Comparison of ENCODE assay signal across 10 cellular contexts in genomic region chr12:461425-461824, GRCh38. TPM values are rescaled to one million over a fixed set of nuclear protein-coding genes. Genes with fewer than 3 reads are reported as not detected.
DNase-seq lines count a peak whose midpoint lies in the region; ATAC-seq lines count a peak whose summit lies in the region.
"Had no signal": no experiment of that assay in that cellular context is flagged by ENCODE, and none has a peak within 500 bp of the region (broad histone marks: within the 10 kb centered on the region; RNA-seq: fewer than 3 reads in every experiment).

No MANE protein-coding gene starts in this region.

- CTCF ChIA-PET in activated CD4-positive, alpha-beta memory T cell treated with anti-CD3 and anti-CD28 coated beads for 36 hours (lab: Charles Lee), result interaction anchor here (0.8 to 2.9 kb wide), 2 partner anchors 8 to 86 kb away, joined by 3 to 15 read pairs; no protein-coding TSS in a partner anchor

- peak overlapping the region; percentile 65; the same call in 1 of the 2 replicates for H3K4me3 ChIP-seq in iPS-20b (ENCODE audit: low read length)

- intact Hi-C loops in activated CD4-positive, alpha-beta memory T cell treated with anti-CD3 and anti-CD28 coated beads for 36 hours (cut with micrococcal nuclease), result no loop called here

- no peaks in the 10 kb centered on the region for H3K9me3 Mint-ChIP-seq in activated T-cell treated with anti-CD3 and anti-CD28 coated beads, Interleukin-2, amount 50 U/mL, for 72 hours
- H3K9me3 Mint-ChIP-seq in activated CD4-positive, alpha-beta memory T cell treated with anti-CD3 and anti-CD28 coated beads for 36 hours, result no peaks in the 10 kb centered on the region
- H3K9me3 Mint-ChIP-seq in stimulated activated naive B cell treated with anti-CD40 and anti-IgM and Interleukin-4, amounts not matched to agents 10 μg/mL and 1 μg/mL and 100 μg/mL, for 72 hours, result no peaks in the 10 kb centered on the region

- no peaks in the 10 kb centered on the region for H3K4me1 ChIP-seq in iPS-20b (ENCODE audit: insufficient read depth, low read length)

- H3K4me3 Mint-ChIP-seq in activated T-cell treated with anti-CD3 and anti-CD28 coated beads, Interleukin-2, amount 50 U/mL, for 72 hours, result peak overlapping the region; percentile 79 to 90
- H3K4me3 Mint-ChIP-seq in activated CD4-positive, alpha-beta memory T cell treated with anti-CD3 and anti-CD28 coated beads for 36 hours, result peak overlapping the region; percentile 71
- H3K4me3 Mint-ChIP-seq in stimulated activated naive B cell treated with anti-CD40 and anti-IgM and Interleukin-4, amounts not matched to agents 10 μg/mL and 1 μg/mL and 100 μg/mL, for 72 hours, result peak overlapping the region; percentile 78 to 81

- peaks cover 21% of the 10 kb centered on the region for H3K4me1 Mint-ChIP-seq in activated T-cell treated with anti-CD3 and anti-CD28 coated beads, Interleukin-2, amount 50 U/mL, for 72 hours (ENCODE audit: low read depth)
- H3K4me1 Mint-ChIP-seq in activated CD4-positive, alpha-beta memory T cell treated with anti-CD3 and anti-CD28 coated beads for 36 hours (ENCODE audit: low read depth), result peaks cover 15% of the 10 kb centered on the region
- H3K4me1 Mint-ChIP-seq in stimulated activated naive B cell treated with anti-CD40 and anti-IgM and Interleukin-4, amounts not matched to agents 10 μg/mL and 1 μg/mL and 100 μg/mL, for 72 hours, result peaks cover 6 to 8% of the 10 kb centered on the region in 2 donors

- H3K36me3 ChIP-seq in iPS-20b (ENCODE audit: insufficient read depth, low read depth, low read length), result no peaks in the 10 kb centered on the region

- DNase-seq in activated T-cell treated with anti-CD3 and anti-CD28 coated beads, Interleukin-2, amount 50 U/mL, for 72 hours, result no peak
- DNase-seq in activated T-cell treated with anti-CD3 and anti-CD28 coated beads, Interleukin-2, amount 50 U/mL, for 1 hour, result no peak
- no peak for DNase-seq in activated CD4-positive, alpha-beta memory T cell treated with anti-CD3 and anti-CD28 coated beads for 36 hours
- DNase-seq in stimulated activated naive B cell treated with anti-CD40 and anti-IgM and Interleukin-4, amounts not matched to agents 10 μg/mL and 1 μg/mL and 100 μg/mL, for 72 hours, result no peak
- DNase-seq in middle frontal gyrus (ENCODE audit: extremely low spot score, low spot score), result no peak
- DNase-seq: aorta had no signal

- H3K27ac Mint-ChIP-seq in activated T-cell treated with anti-CD3 and anti-CD28 coated beads, Interleukin-2, amount 50 U/mL, for 72 hours, result no peak overlapping the region
- H3K27ac Mint-ChIP-seq in activated CD4-positive, alpha-beta memory T cell treated with anti-CD3 and anti-CD28 coated beads for 36 hours, result no peak overlapping the region
- no peak overlapping the region for H3K27ac Mint-ChIP-seq in stimulated activated naive B cell treated with anti-CD40 and anti-IgM and Interleukin-4, amounts not matched to agents 10 μg/mL and 1 μg/mL and 100 μg/mL, for 72 hours

- no peak for ATAC-seq in activated T-cell treated with anti-CD3 and anti-CD28 coated beads, Interleukin-2, amount 50 U/mL, for 72 hours (replicated peaks in 1 of 2)
- no peak for ATAC-seq in stimulated activated naive B cell treated with anti-CD40 and anti-IgM and Interleukin-4, amounts not matched to agents 10 μg/mL and 1 μg/mL and 100 μg/mL, for 72 hours (replicated peaks)
- no peak for ATAC-seq in HG03095 (IDR thresholded peaks at IDR 0.05; ENCODE audit: unreplicated experiment)
- no peak for ATAC-seq in HG02884 (IDR thresholded peaks at IDR 0.05; ENCODE audit: unreplicated experiment)
- ATAC-seq: Panc1 had no signal

- peaks cover 0 to 3% of the 10 kb centered on the region in 2 donors for H3K36me3 Mint-ChIP-seq in activated T-cell treated with anti-CD3 and anti-CD28 coated beads, Interleukin-2, amount 50 U/mL, for 72 hours (ENCODE audit: insufficient read depth in 2 of 2)
- no peaks in the 10 kb centered on the region for H3K36me3 Mint-ChIP-seq in activated CD4-positive, alpha-beta memory T cell treated with anti-CD3 and anti-CD28 coated beads for 36 hours
- H3K36me3 Mint-ChIP-seq in stimulated activated naive B cell treated with anti-CD40 and anti-IgM and Interleukin-4, amounts not matched to agents 10 μg/mL and 1 μg/mL and 100 μg/mL, for 72 hours, result peaks cover 0 to 3% of the 10 kb centered on the region in 2 donors

- POLR2A ChIA-PET in activated CD4-positive, alpha-beta memory T cell treated with anti-CD3 and anti-CD28 coated beads for 36 hours (lab: Charles Lee), result no interaction called here

- no peak overlapping the region for H3K27ac ChIP-seq in iPS-20b (ENCODE audit: low read length)

- peaks cover 60% of the 10 kb centered on the region for H3K27me3 ChIP-seq in iPS-20b (ENCODE audit: insufficient read depth, low read length)

- H3K9ac ChIP-seq in iPS-20b (ENCODE audit: low read depth, low read length), result no peak overlapping the region

- no peaks in the 10 kb centered on the region for H3K9me3 ChIP-seq in iPS-20b (ENCODE audit: insufficient read depth, low read depth, low read length)

- peaks cover 50% of the 10 kb centered on the region for H3K27me3 Mint-ChIP-seq in activated T-cell treated with anti-CD3 and anti-CD28 coated beads, Interleukin-2, amount 50 U/mL, for 72 hours (ENCODE audit: low read depth)
- H3K27me3 Mint-ChIP-seq in activated CD4-positive, alpha-beta memory T cell treated with anti-CD3 and anti-CD28 coated beads for 36 hours, result peaks cover 18% of the 10 kb centered on the region
- peaks cover 46 to 60% of the 10 kb centered on the region in 2 donors for H3K27me3 Mint-ChIP-seq in stimulated activated naive B cell treated with anti-CD40 and anti-IgM and Interleukin-4, amounts not matched to agents 10 μg/mL and 1 μg/mL and 100 μg/mL, for 72 hours

RNA-seq across cellular contexts. Expression of gene B4GALNT3, which starts 1.7 kb away (rescaled TPM):
- 1 to 10 TPM; 1.3 to 3.7 TPM for total RNA-seq in activated T-cell treated with anti-CD3 and anti-CD28 coated beads, Interleukin-2, amount 50 U/mL, for 72 hours
- total RNA-seq in activated CD4-positive, alpha-beta memory T cell treated with anti-CD3 and anti-CD28 coated beads for 36 hours, result 1 to 10 TPM; 1.2 to 1.9 TPM

RNA-seq across cellular contexts. Expression of gene CCDC77, which starts 60.0 kb away (rescaled TPM):
- 10 to 100 TPM; 11.2 to 18.9 TPM for total RNA-seq in activated T-cell treated with anti-CD3 and anti-CD28 coated beads, Interleukin-2, amount 50 U/mL, for 72 hours
- total RNA-seq in activated CD4-positive, alpha-beta memory T cell treated with anti-CD3 and anti-CD28 coated beads for 36 hours, result 10 to 100 TPM; 14.4 to 14.7 TPM
